In the genomic region with DNA sequence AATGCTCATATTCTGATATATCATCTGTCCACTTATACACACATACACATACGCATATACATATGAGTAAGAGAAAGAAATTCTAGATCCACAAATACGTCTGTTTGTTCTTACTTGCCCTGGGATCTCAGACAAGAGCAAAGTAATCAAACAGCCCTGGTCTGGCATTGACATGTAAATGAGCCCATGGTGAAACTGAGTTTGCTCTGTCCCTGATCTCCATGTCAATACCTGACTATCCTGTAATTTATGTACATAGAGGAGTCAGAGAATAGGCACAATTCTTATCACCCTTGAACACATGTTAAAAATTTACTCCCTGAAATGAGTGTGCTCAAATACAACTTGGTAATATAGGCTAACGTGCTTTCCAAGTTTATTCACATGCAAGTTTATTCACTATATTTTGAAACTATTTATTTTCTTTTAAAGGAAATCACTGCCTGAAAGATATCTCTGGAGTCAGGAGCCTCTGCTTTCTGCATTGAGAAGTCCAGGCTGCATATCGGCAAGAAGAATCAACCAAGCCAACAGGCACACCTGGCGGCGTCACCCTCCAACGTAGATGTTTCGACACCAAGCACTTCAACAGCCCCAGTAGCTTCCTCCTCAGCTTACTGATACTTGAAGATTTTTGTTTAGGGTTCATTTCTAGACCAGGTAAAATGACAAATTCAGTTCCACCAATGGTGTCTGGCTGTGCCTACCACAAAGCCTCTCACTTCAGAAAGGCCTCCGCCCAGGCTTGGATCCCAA, we compare ENCODE assay signal across 14 cellular contexts.
"Had no signal": no experiment of that assay in that cellular context is flagged by ENCODE, and none has a peak within 500 bp of the region (broad histone marks: within the 10 kb centered on the region; RNA-seq: fewer than 3 reads in every experiment).

No MANE protein-coding gene starts in this region.

- H3K4me1 ChIP-seq: colonic mucosa, esophagus squamous epithelium, psoas muscle, right lobe of liver, transverse colon had no signal

- H3K4me3 ChIP-seq: colonic mucosa, esophagus squamous epithelium, psoas muscle, right lobe of liver, transverse colon had no signal

- H3K27ac ChIP-seq: colonic mucosa, esophagus squamous epithelium, psoas muscle, right lobe of liver, transverse colon had no signal

- ATAC-seq: psoas muscle; right lobe of liver; stimulated activated effector memory CD8-positive, alpha-beta T cell treated with anti-CD3 and anti-CD28 coated beads, Interleukin-12 subunit alpha, Interleukin-12 subunit beta, amount 100 ng/mL, for 72 hours had no signal

- H3K36me3 ChIP-seq: colonic mucosa, esophagus squamous epithelium, right lobe of liver, transverse colon had no signal

- H3K27me3 ChIP-seq: colonic mucosa, esophagus squamous epithelium, right lobe of liver, transverse colon had no signal

- DNase-seq: activated CD4-positive, alpha-beta T cell treated with anti-CD3 and anti-CD28 coated beads, Interleukin-2, amount 10 ng/mL, durations not matched to agents 7 days and 5 days; activated naive CD4-positive, alpha-beta T cell treated with anti-CD3 and anti-CD28 coated beads, Interleukin-2, amount 10 ng/mL, durations not matched to agents 7 days and 5 days; activated T-cell treated with anti-CD3 and anti-CD28 coated beads for 4 hours; caudate nucleus; colonic mucosa; esophagus squamous epithelium; foreskin fibroblast; glutamatergic neuron; mesendoderm; occipital lobe; psoas muscle; right lobe of liver; transverse colon had no signal

- H3K9me3 ChIP-seq: colonic mucosa, esophagus squamous epithelium, psoas muscle, right lobe of liver, transverse colon had no signal
